ENCODE assay signal across 21 cellular contexts in genomic region chr14:56008160-56008559, GRCh38.
DNase-seq lines count a peak whose midpoint lies in the region; ATAC-seq and TF ChIP-seq lines count a peak whose summit lies in the region.
"Had no signal": no experiment of that assay in that cellular context is flagged by ENCODE, and none has a peak within 500 bp of the region (broad histone marks: within the 10 kb centered on the region; RNA-seq: fewer than 3 reads in every experiment).

No MANE protein-coding gene starts in this region.

- peaks cover 16% of the 10 kb centered on the region for H3K9me3 ChIP-seq in endodermal cell (ENCODE audit: control insufficient read depth, low read length)
- H3K9me3 ChIP-seq: Caco-2 had no signal

- WGBS in endodermal cell (ENCODE audit: insufficient coverage in 1 of 2, insufficient read length in 1 of 2), 2 experiments, result 81% methylated on average over 1 of the region's 1 CpG; no CpG with 5 or more reads in 1 of the 2 experiments

- H3K27me3 Mint-ChIP-seq in memory B cell (peaks cover 5% of the 10 kb centered on the region), endodermal cell (ENCODE audit: insufficient read depth) (peaks cover 1% of the 10 kb centered on the region)

- peak; percentile 31 for ATAC-seq in GM18867 (IDR thresholded peaks at IDR 0.05; ENCODE audit: unreplicated experiment)
- ATAC-seq in HG03135 (IDR thresholded peaks at IDR 0.05; ENCODE audit: unreplicated experiment), result peak; percentile 39
- ATAC-seq in memory B cell (ENCODE audit: low read depth), result peak; percentile 35
- no peak for ATAC-seq in HG03108 (IDR thresholded peaks at IDR 0.05; ENCODE audit: unreplicated experiment)
- ATAC-seq: GM12878, SK-N-SH treated with all-trans-retinoic acid at 6 μM for 48 hours had no signal

- H3K27ac Mint-ChIP-seq in memory B cell (no peak overlapping the region), endodermal cell (no peak overlapping the region)
- H3K27ac Mint-ChIP-seq: CD4-positive, alpha-beta memory T cell had no signal

- no peak for TF ChIP-seq CTCF in endodermal cell (conservative IDR thresholded peaks at IDR 0.05)

- DNase-seq in NOMO-1 (lab: John Stamatoyannopoulos, UW; ENCODE audit: unreplicated experiment in 2 of 2) (peak; percentile 38 to 67), memory B cell (ENCODE audit: low spot score in 2 of 2) (no peak), endodermal cell (no peak), NCI-H1694 (lab: John Stamatoyannopoulos, UW) (no peak), NCI-H2029 (lab: John Stamatoyannopoulos, UW) (no peak)
- DNase-seq: Caco-2; CD4-positive, alpha-beta memory T cell; DND-41; IMR-90; NCI-H1092; NCI-H2227 treated with DMSO at 0.1 percent for 48 hours; NCI-H510A treated with DMSO at 0.1 percent for 48 hours; NK-92 treated with Interleukin-12 subunit alpha and Interleukin-12 subunit beta, amount 100 ng/mL, for 24 hours; PC-9 had no signal

- H3K27me3 ChIP-seq in endodermal cell (ENCODE audit: control insufficient read depth, insufficient read depth, low read length, poor library complexity, severe bottlenecking), result no peaks in the 10 kb centered on the region

- no peak overlapping the region for H3K4me3 ChIP-seq in endodermal cell (ENCODE audit: low read length)
- H3K4me3 ChIP-seq: GM12878, PC-9 had no signal

- no peak overlapping the region for H3K27ac ChIP-seq in endodermal cell (ENCODE audit: low read depth, low read length)
- H3K27ac ChIP-seq: KMS-11, PC-9, RWPE1 had no signal

- H3K9me3 Mint-ChIP-seq in memory B cell (peaks cover 3% of the 10 kb centered on the region), endodermal cell (peaks cover 20% of the 10 kb centered on the region)

- no peak overlapping the region for H3K4me3 Mint-ChIP-seq in memory B cell
- no peak overlapping the region for H3K4me3 Mint-ChIP-seq in endodermal cell
- H3K4me3 Mint-ChIP-seq: CD4-positive, alpha-beta memory T cell had no signal

- H3K4me1 Mint-ChIP-seq in memory B cell (peaks cover 13% of the 10 kb centered on the region), endodermal cell (peaks cover 17% of the 10 kb centered on the region)

- H3K36me3 Mint-ChIP-seq in memory B cell, result no peaks in the 10 kb centered on the region
- no peaks in the 10 kb centered on the region for H3K36me3 Mint-ChIP-seq in endodermal cell (ENCODE audit: low read depth)
- H3K36me3 Mint-ChIP-seq: CD4-positive, alpha-beta memory T cell had no signal

- peaks cover 9% of the 10 kb centered on the region for H3K4me1 ChIP-seq in endodermal cell (ENCODE audit: control insufficient read depth, insufficient read depth, low read length)

- H3K36me3 ChIP-seq in endodermal cell (ENCODE audit: control insufficient read depth, insufficient read depth, low read length), result no peaks in the 10 kb centered on the region

- H3K9ac ChIP-seq in endodermal cell (ENCODE audit: extremely low read depth, low read length, poor library complexity, severe bottlenecking), result no peak overlapping the region
- H3K9ac ChIP-seq: KMS-11 had no signal

Comparison
In these comparisons a context has a peak if more than half of its experiments do, and no peak if none do; other contexts are left out.
1. DNase-seq: peak in NOMO-1 (2 of 2); none in memory B cell (0 of 2), endodermal cell (single experiment), NCI-H1694 (single experiment) and NCI-H2029 (single experiment).